1 cellular context compared by ENCODE assay signal in genomic region chr7:44992004-44992795, GRCh38. TPM values are rescaled to one million over a fixed set of nuclear protein-coding genes. Genes with fewer than 3 reads are reported as not detected.
"Had no signal": no experiment of that assay in that cellular context is flagged by ENCODE, and none has a peak within 500 bp of the region (broad histone marks: within the 10 kb centered on the region; RNA-seq: fewer than 3 reads in every experiment).

No MANE protein-coding gene starts in this region.

RNA-seq across cellular contexts. Expression of gene MYO1G, which starts 13.4 kb away (rescaled TPM):
- polyA plus RNA-seq: smooth muscle cell had no signal
